In the genomic region with DNA sequence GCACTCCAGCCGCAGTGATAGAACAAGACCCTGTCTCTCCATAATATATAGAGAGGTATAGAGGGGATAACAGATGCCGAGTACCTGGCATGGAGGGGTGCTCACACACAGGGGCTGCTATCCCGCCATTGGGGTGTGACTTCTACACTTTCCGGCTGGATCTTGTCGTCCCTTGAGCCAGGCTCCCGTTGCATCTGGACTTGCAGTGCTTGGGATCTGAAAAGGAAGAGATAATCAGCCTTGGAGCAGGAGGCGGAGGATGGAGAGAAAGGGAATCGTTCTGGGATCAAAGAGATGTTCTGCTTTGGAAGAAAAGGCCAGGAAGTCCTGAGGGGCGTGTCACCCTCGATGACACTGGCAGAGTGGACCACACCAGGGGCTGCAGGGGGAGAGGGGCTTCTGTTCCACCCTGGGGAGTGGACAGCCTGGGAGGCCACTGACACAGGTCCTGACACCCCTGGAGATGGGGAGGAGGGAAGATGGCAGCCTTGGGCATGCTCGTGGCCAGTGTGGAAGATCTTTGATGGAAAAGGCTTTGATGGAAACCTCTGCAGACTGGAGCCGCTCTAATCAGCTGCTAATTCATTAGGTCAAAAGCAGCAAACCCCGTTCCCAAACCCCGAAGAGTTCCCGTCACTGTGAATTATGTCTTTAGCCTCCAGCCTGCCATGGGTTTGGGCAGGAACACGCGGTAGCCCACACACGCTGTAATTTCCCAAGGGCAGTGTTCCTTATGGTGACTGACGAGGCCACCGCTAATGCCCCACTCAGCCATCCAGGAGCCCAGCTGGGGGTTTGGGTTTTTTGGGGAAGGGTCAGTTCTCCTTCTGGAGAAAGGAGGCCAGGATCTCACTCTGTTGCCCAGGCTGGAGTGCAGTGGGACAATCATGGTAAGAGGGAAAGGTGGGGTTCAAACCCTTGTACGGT, we compare ENCODE assay signal across 17 cellular contexts.
DNase-seq lines count a peak whose midpoint lies in the region; ATAC-seq and TF ChIP-seq lines count a peak whose summit lies in the region.
"Had no signal": no experiment of that assay in that cellular context is flagged by ENCODE, and none has a peak within 500 bp of the region (broad histone marks: within the 10 kb centered on the region; RNA-seq: fewer than 3 reads in every experiment).

No MANE protein-coding gene starts in this region.

- no peaks in the 10 kb centered on the region for H3K36me3 ChIP-seq in brain microvascular endothelial cell (replicated peaks)

- H3K27me3 Mint-ChIP-seq in activated CD4-positive, alpha-beta T cell treated with anti-CD3 and anti-CD28 coated beads, Interleukin-2, amount 10 ng/mL, durations not matched to agents 24 days and 14 days = no peaks in the 10 kb centered on the region
- H3K27me3 Mint-ChIP-seq in WTC11 (ENCODE audit: low read depth) = no peaks in the 10 kb centered on the region
- peaks cover 10% of the 10 kb centered on the region for H3K27me3 Mint-ChIP-seq in dendritic cell treated with granulocyte-macrophage colony-stimulating factor and Interleukin-4, amounts not matched to agents 40 ng/mL and 50 ng/mL, for 4 days
- H3K27me3 Mint-ChIP-seq: progenitor cell of endocrine pancreas had no signal

- no peak for DNase-seq in activated CD4-positive, alpha-beta T cell treated with anti-CD3 and anti-CD28 coated beads, Interleukin-2, amount 10 ng/mL, durations not matched to agents 24 days and 14 days
- no peak for DNase-seq in activated CD4-positive, alpha-beta T cell treated with anti-CD3 and anti-CD28 coated beads for 4 hours
- DNase-seq in WTC11 (ENCODE audit: low spot score) (peak; percentile 3), HK-2 (ENCODE audit: unreplicated experiment) (no peak), brain microvascular endothelial cell (no peak)
- peak; percentile 23 for DNase-seq in stimulated activated CD8-positive, alpha-beta memory T cell treated with anti-CD3 and anti-CD28 coated beads, Interleukin-4, amount 100 ng/mL, for 48 hours
- no peak for DNase-seq in stimulated activated CD4-positive, alpha-beta T cell treated with anti-CD3 and anti-CD28 coated beads, Interleukin-4, amount 100 ng/mL, for 24 hours
- DNase-seq: NCI-H1694; NCI-H510A; SK-N-SH; stimulated activated CD4-positive, alpha-beta T cell treated with anti-CD3 and anti-CD28 coated beads, Interleukin-12 subunit alpha, Interleukin-12 subunit beta, amount 100 ng/mL, for 4 hours; substantia nigra had no signal

- intact Hi-C loops in activated CD4-positive, alpha-beta T cell treated with anti-CD3 and anti-CD28 coated beads, Interleukin-2, amount 10 ng/mL, durations not matched to agents 24 days and 14 days (cut with micrococcal nuclease) = loop anchor here (5.0 kb wide), 3 partner anchors 69 to 159 kb away; no protein-coding TSS in a partner anchor
- intact Hi-C loops in dendritic cell treated with granulocyte-macrophage colony-stimulating factor and Interleukin-4, amounts not matched to agents 40 ng/mL and 50 ng/mL, for 4 days (cut with micrococcal nuclease) = no loop called here

- H3K4me3 Mint-ChIP-seq in activated CD4-positive, alpha-beta T cell treated with anti-CD3 and anti-CD28 coated beads, Interleukin-2, amount 10 ng/mL, durations not matched to agents 24 days and 14 days = peak overlapping the region; percentile 1
- no peak overlapping the region for H3K4me3 Mint-ChIP-seq in WTC11
- no peak overlapping the region for H3K4me3 Mint-ChIP-seq in dendritic cell treated with granulocyte-macrophage colony-stimulating factor and Interleukin-4, amounts not matched to agents 40 ng/mL and 50 ng/mL, for 4 days

- TF ChIP-seq CTCF in WTC11 (IDR thresholded peaks at IDR 0.05) (no peak), brain microvascular endothelial cell (IDR thresholded peaks at IDR 0.05; ENCODE audit: low read depth, low read length, missing control alignments) (no peak)

- H3K27me3 ChIP-seq in brain microvascular endothelial cell (replicated peaks) = no peaks in the 10 kb centered on the region

- H3K27ac Mint-ChIP-seq in activated CD4-positive, alpha-beta T cell treated with anti-CD3 and anti-CD28 coated beads, Interleukin-2, amount 10 ng/mL, durations not matched to agents 24 days and 14 days = peak overlapping the region; percentile 79
- no peak overlapping the region for H3K27ac Mint-ChIP-seq in WTC11
- H3K27ac Mint-ChIP-seq in dendritic cell treated with granulocyte-macrophage colony-stimulating factor and Interleukin-4, amounts not matched to agents 40 ng/mL and 50 ng/mL, for 4 days = peak overlapping the region; percentile 72
- H3K27ac Mint-ChIP-seq: progenitor cell of endocrine pancreas had no signal

- POLR2A ChIA-PET in WTC11 (lab: Charles Lee) = interaction anchor here (1.0 kb wide), 1 partner anchor 12 kb away, joined by 8 read pairs; no protein-coding TSS in a partner anchor

- H3K4me3 ChIP-seq in brain microvascular endothelial cell (ENCODE audit: low read depth, low read length) = no peak overlapping the region
- H3K4me3 ChIP-seq: A549 had no signal

- H3K4me1 Mint-ChIP-seq in activated CD4-positive, alpha-beta T cell treated with anti-CD3 and anti-CD28 coated beads, Interleukin-2, amount 10 ng/mL, durations not matched to agents 24 days and 14 days = peaks cover 62% of the 10 kb centered on the region
- no peaks in the 10 kb centered on the region; the same call in 1 of the 2 replicates for H3K4me1 Mint-ChIP-seq in WTC11
- H3K4me1 Mint-ChIP-seq in dendritic cell treated with granulocyte-macrophage colony-stimulating factor and Interleukin-4, amounts not matched to agents 40 ng/mL and 50 ng/mL, for 4 days (ENCODE audit: low read depth) = peaks cover 78% of the 10 kb centered on the region

- peaks cover 59% of the 10 kb centered on the region for H3K36me3 Mint-ChIP-seq in activated CD4-positive, alpha-beta T cell treated with anti-CD3 and anti-CD28 coated beads, Interleukin-2, amount 10 ng/mL, durations not matched to agents 24 days and 14 days (ENCODE audit: low read depth)
- peaks cover 4% of the 10 kb centered on the region; the same call in 1 of the 2 replicates for H3K36me3 Mint-ChIP-seq in WTC11
- H3K36me3 Mint-ChIP-seq in dendritic cell treated with granulocyte-macrophage colony-stimulating factor and Interleukin-4, amounts not matched to agents 40 ng/mL and 50 ng/mL, for 4 days (ENCODE audit: low read depth) = no peaks in the 10 kb centered on the region

- H3K27ac ChIP-seq in brain microvascular endothelial cell = no peak overlapping the region
- H3K27ac ChIP-seq: VCaP had no signal

- in situ Hi-C loops in brain microvascular endothelial cell (cut with HindIII; ENCODE audit: low pct_ligation_motif_present, low sequenced_read_pairs) = no loop called here

- CTCF ChIA-PET in WTC11 (lab: Charles Lee) = no interaction called here

- H3K9me3 Mint-ChIP-seq in activated CD4-positive, alpha-beta T cell treated with anti-CD3 and anti-CD28 coated beads, Interleukin-2, amount 10 ng/mL, durations not matched to agents 24 days and 14 days = no peaks in the 10 kb centered on the region
- H3K9me3 Mint-ChIP-seq in WTC11 = 0 out of 2 replicates have a peak, but pooled peaks cover 3% of the 10 kb centered on the region
- H3K9me3 Mint-ChIP-seq in dendritic cell treated with granulocyte-macrophage colony-stimulating factor and Interleukin-4, amounts not matched to agents 40 ng/mL and 50 ng/mL, for 4 days = no peaks in the 10 kb centered on the region

- no peak for ATAC-seq in WTC11
- ATAC-seq: A549, left colon had no signal

TF ChIP-seq in WTC11, 78 proteins besides CTCF, POLR2A, EP300 and RAD21:
- TF ChIP-seq NR2C2 (CRISPR knock-in tag; IDR thresholded peaks at IDR 0.05) (no peak), FOXK1 (CRISPR knock-in tag; IDR thresholded peaks at IDR 0.05) (no peak), MYBL2 (CRISPR knock-in tag; IDR thresholded peaks at IDR 0.05) (no peak), TEAD4 (CRISPR knock-in tag; IDR thresholded peaks at IDR 0.05) (no peak), KAT7 (CRISPR knock-in tag; IDR thresholded peaks at IDR 0.05; ENCODE audit: borderline replicate concordance) (no peak)
- TF ChIP-seq, protein P1, sequence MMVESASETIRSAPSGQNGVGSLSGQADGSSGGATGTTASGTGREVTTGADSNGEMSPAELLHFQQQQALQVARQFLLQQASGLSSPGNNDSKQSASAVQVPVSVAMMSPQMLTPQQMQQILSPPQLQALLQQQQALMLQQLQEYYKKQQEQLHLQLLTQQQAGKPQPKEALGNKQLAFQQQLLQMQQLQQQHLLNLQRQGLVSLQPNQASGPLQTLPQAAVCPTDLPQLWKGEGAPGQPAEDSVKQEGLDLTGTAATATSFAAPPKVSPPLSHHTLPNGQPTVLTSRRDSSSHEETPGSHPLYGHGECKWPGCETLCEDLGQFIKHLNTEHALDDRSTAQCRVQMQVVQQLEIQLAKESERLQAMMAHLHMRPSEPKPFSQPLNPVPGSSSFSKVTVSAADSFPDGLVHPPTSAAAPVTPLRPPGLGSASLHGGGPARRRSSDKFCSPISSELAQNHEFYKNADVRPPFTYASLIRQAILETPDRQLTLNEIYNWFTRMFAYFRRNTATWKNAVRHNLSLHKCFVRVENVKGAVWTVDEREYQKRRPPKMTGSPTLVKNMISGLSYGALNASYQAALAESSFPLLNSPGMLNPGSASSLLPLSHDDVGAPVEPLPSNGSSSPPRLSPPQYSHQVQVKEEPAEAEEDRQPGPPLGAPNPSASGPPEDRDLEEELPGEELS (CRISPR knock-in tag; IDR thresholded peaks at IDR 0.05) = no peak
TF ChIP-seq in WTC11: peak in this region for 0.

Comparison
In these comparisons a context has a peak if more than half of its experiments do, and no peak if none do; other contexts are left out.
1. DNase-seq: peak in WTC11 (single experiment) and stimulated activated CD8-positive, alpha-beta memory T cell treated with anti-CD3 and anti-CD28 coated beads, Interleukin-4, amount 100 ng/mL, for 48 hours (single experiment); none in activated CD4-positive, alpha-beta T cell treated with anti-CD3 and anti-CD28 coated beads, Interleukin-2, amount 10 ng/mL, durations not matched to agents 24 days and 14 days (single experiment), activated CD4-positive, alpha-beta T cell treated with anti-CD3 and anti-CD28 coated beads for 4 hours (0 of 2), HK-2 (single experiment), brain microvascular endothelial cell (single experiment) and stimulated activated CD4-positive, alpha-beta T cell treated with anti-CD3 and anti-CD28 coated beads, Interleukin-4, amount 100 ng/mL, for 24 hours (single experiment).